In the genomic region with DNA sequence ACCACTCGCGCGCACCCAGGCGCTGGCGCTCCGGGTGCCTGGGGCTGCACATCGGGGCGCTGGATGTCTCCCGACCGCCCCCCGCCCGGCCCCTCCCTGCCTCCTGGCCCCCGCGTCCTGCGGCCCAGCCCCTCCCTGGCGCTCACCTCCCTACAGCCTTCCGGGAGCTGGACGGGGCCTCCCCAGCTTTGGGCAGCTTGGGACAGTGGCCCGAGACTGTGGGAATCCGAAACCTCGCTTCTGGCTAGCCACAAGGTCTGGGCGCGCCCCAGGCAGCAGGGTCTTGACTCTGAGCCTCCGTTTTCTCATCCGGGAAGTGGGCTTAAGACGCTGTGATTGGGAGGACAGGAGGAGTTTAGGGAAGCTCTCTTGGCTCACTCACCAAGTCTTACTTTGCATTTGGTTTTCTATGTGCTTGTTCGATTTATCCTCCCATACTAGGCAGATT, we compare ENCODE assay signal across 10 cellular contexts. TPM values are rescaled to one million over a fixed set of nuclear protein-coding genes. Genes with fewer than 3 reads are reported as not detected.
DNase-seq lines count a peak whose midpoint lies in the region; ATAC-seq and TF ChIP-seq lines count a peak whose summit lies in the region.
"Had no signal": no experiment of that assay in that cellular context is flagged by ENCODE, and none has a peak within 500 bp of the region (broad histone marks: within the 10 kb centered on the region; RNA-seq: fewer than 3 reads in every experiment).

No MANE protein-coding gene starts in this region.

- H3K27ac ChIP-seq in coronary artery: no peak overlapping the region
- H3K27ac ChIP-seq in muscle layer of duodenum (ENCODE audit: low read length): no peak overlapping the region

- intact Hi-C loops in left cardiac atrium (cut with DNase I): no loop called here
- intact Hi-C loops in cardiac septum (cut with DNase I): no loop called here

- no peaks in the 10 kb centered on the region for H3K36me3 ChIP-seq in muscle layer of duodenum (ENCODE audit: control insufficient read depth in 1 of 2, insufficient read depth in 2 of 2, low read length in 2 of 2)

- DNase-seq in left cardiac atrium: no peak
- DNase-seq in cardiac septum (ENCODE audit: low spot score): no peak
- no peak for DNase-seq in coronary artery (ENCODE audit: low spot score)
- DNase-seq in effector CD4-positive, alpha-beta T cell: no peak
- no peak for DNase-seq in DMS114 treated with DMSO at 0.1 percent for 48 hours (lab: John Stamatoyannopoulos, UW; ENCODE audit: unreplicated experiment)
- DNase-seq in cerebellar cortex (ENCODE audit: low spot score): no peak
- DNase-seq: NCI-H187 treated with DMSO at 0.1 percent for 48 hours had no signal

- H3K4me1 ChIP-seq in muscle layer of duodenum (ENCODE audit: control insufficient read depth in 1 of 2, insufficient read depth in 2 of 2, low read length in 2 of 2): peaks cover 0 to 10% of the 10 kb centered on the region in 2 donors

- TF ChIP-seq CTCF in coronary artery (IDR thresholded peaks at IDR 0.05): no peak

- peaks cover 18% of the 10 kb centered on the region for H3K27me3 ChIP-seq in muscle layer of duodenum (ENCODE audit: low read depth, low read length)

- peak; percentile 10 to 17 for ATAC-seq in left cardiac atrium
- ATAC-seq in HG03095 (IDR thresholded peaks at IDR 0.05; ENCODE audit: unreplicated experiment): no peak

- H3K4me3 ChIP-seq in coronary artery: peak overlapping the region; percentile 81
- H3K4me3 ChIP-seq in muscle layer of duodenum (ENCODE audit: low read depth in 1 of 2, low read length in 2 of 2): peak overlapping the region; percentile 26 to 42

- no peaks in the 10 kb centered on the region for H3K9me3 ChIP-seq in muscle layer of duodenum (ENCODE audit: control insufficient read depth in 1 of 2, low read length in 2 of 2)

RNA-seq across cellular contexts. Expression of gene WNT4, which starts 0.7 kb away (rescaled TPM):
- under 1 TPM in 1 of 2 donors, not detected in 1; 0.18 TPM for total RNA-seq in left cardiac atrium
- 0.38 TPM for total RNA-seq in cardiac septum
- total RNA-seq: activated CD8-positive, alpha-beta memory T cell treated with anti-CD3 and anti-CD28 coated beads for 36 hours had no signal
